Comparison of ENCODE assay signal across 24 cellular contexts in the genomic region with DNA sequence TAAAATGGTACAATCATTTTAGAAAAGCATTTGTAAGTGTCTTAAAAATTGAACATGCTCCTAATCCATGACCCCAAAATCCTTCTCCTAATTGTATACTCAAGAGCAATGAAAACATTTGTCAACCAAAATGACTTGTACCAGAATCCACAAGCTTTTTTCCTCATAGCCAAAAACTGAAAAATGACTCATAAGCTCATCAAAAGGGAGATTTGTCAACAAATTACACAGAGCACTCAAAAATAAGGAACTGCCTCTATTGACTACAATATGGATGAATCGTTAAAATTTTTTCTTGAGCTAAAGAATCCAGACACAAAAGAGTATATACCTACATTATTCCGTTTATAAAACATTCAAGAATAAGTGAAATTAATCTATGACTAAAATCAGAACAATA.
"Had no signal": no experiment of that assay in that cellular context is flagged by ENCODE, and none has a peak within 500 bp of the region (broad histone marks: within the 10 kb centered on the region; RNA-seq: fewer than 3 reads in every experiment).

No MANE protein-coding gene starts in this region.

- H3K4me3 Mint-ChIP-seq: activated CD4-positive, alpha-beta memory T cell treated with anti-CD3 and anti-CD28 coated beads for 36 hours; activated CD4-positive, alpha-beta T cell treated with anti-CD3 and anti-CD28 coated beads for 36 hours; activated CD8-positive, alpha-beta memory T cell treated with anti-CD3 and anti-CD28 coated beads, Interleukin-2, amount 10 ng/mL, durations not matched to agents 7 days and 5 days; endodermal cell; natural killer cell treated with Interleukin-12 subunit alpha and Interleukin-12 subunit beta and Interleukin-15 and Interleukin-18, amount 100 ng/mL, for 72 hours; stimulated activated naive B cell treated with anti-CD40 and anti-IgM and Interleukin-4, amounts not matched to agents 10 μg/mL and 1 μg/mL and 100 μg/mL, for 72 hours; T-cell; type B pancreatic cell; WTC11 had no signal

- H3K36me3 Mint-ChIP-seq: type B pancreatic cell, WTC11 had no signal

- H3K36me3 ChIP-seq: cardiac muscle cell, esophagus squamous epithelium, heart right ventricle, ovary, prostate gland, thoracic aorta had no signal

- H3K9me3 Mint-ChIP-seq: activated CD4-positive, alpha-beta memory T cell treated with anti-CD3 and anti-CD28 coated beads for 36 hours; endodermal cell; T-cell; WTC11 had no signal

- H3K27me3 ChIP-seq: cardiac muscle cell, esophagus squamous epithelium, heart right ventricle, ovary had no signal

- H3K4me3 ChIP-seq: cardiac muscle cell, esophagus squamous epithelium, heart right ventricle, ovary, prostate gland, thoracic aorta had no signal

- H3K4me1 Mint-ChIP-seq: activated CD8-positive, alpha-beta memory T cell treated with anti-CD3 and anti-CD28 coated beads, Interleukin-2, amount 10 ng/mL, durations not matched to agents 7 days and 5 days; endodermal cell; WTC11 had no signal

- DNase-seq: activated CD4-positive, alpha-beta memory T cell treated with anti-CD3 and anti-CD28 coated beads for 36 hours; activated CD4-positive, alpha-beta T cell treated with anti-CD3 and anti-CD28 coated beads for 36 hours; activated CD8-positive, alpha-beta memory T cell treated with anti-CD3 and anti-CD28 coated beads, Interleukin-2, amount 10 ng/mL, durations not matched to agents 7 days and 5 days; activated naive CD4-positive, alpha-beta T cell treated with Interleukin-2 at 50 U/mL for 16 hours; activated T-cell treated with anti-CD3 and anti-CD28 coated beads, Interleukin-2, amount 50 U/mL, for 1 hour; amygdala; cortex of kidney; endodermal cell; esophagus squamous epithelium; heart right ventricle; islet precursor cell; left cardiac atrium; ovary; stimulated activated CD4-positive, alpha-beta T cell treated with anti-CD3 and anti-CD28 coated beads, Interleukin-2, amount 100 ng/mL, for 48 hours; stimulated activated CD8-positive, alpha-beta memory T cell treated with anti-CD3 and anti-CD28 coated beads, Interleukin-4, amount 100 ng/mL, for 48 hours; stimulated activated naive B cell treated with anti-CD40 and anti-IgM and Interleukin-4, amounts not matched to agents 10 μg/mL and 1 μg/mL and 100 μg/mL, for 72 hours; T-cell; T-helper 9 cell had no signal

- ATAC-seq: activated CD4-positive, alpha-beta T cell treated with anti-CD3 and anti-CD28 coated beads for 36 hours; activated CD8-positive, alpha-beta memory T cell treated with anti-CD3 and anti-CD28 coated beads, Interleukin-2, amount 10 ng/mL, durations not matched to agents 7 days and 5 days; heart right ventricle; left cardiac atrium; natural killer cell treated with Interleukin-12 subunit alpha and Interleukin-12 subunit beta and Interleukin-15 and Interleukin-18, amount 100 ng/mL, for 72 hours; stimulated activated naive B cell treated with anti-CD40 and anti-IgM and Interleukin-4, amounts not matched to agents 10 μg/mL and 1 μg/mL and 100 μg/mL, for 72 hours; T-cell; WTC11 had no signal

- H3K27me3 Mint-ChIP-seq: activated CD4-positive, alpha-beta memory T cell treated with anti-CD3 and anti-CD28 coated beads for 36 hours; activated CD4-positive, alpha-beta T cell treated with anti-CD3 and anti-CD28 coated beads for 36 hours; activated CD8-positive, alpha-beta memory T cell treated with anti-CD3 and anti-CD28 coated beads, Interleukin-2, amount 10 ng/mL, durations not matched to agents 7 days and 5 days; natural killer cell treated with Interleukin-12 subunit alpha and Interleukin-12 subunit beta and Interleukin-15 and Interleukin-18, amount 100 ng/mL, for 72 hours; stimulated activated naive B cell treated with anti-CD40 and anti-IgM and Interleukin-4, amounts not matched to agents 10 μg/mL and 1 μg/mL and 100 μg/mL, for 72 hours; T-cell had no signal

- H3K27ac Mint-ChIP-seq: activated CD4-positive, alpha-beta memory T cell treated with anti-CD3 and anti-CD28 coated beads for 36 hours; activated CD4-positive, alpha-beta T cell treated with anti-CD3 and anti-CD28 coated beads for 36 hours; activated CD8-positive, alpha-beta memory T cell treated with anti-CD3 and anti-CD28 coated beads, Interleukin-2, amount 10 ng/mL, durations not matched to agents 7 days and 5 days; endodermal cell; stimulated activated naive B cell treated with anti-CD40 and anti-IgM and Interleukin-4, amounts not matched to agents 10 μg/mL and 1 μg/mL and 100 μg/mL, for 72 hours; T-cell; type B pancreatic cell; WTC11 had no signal
